ENCODE assay signal across 8 cellular contexts in the genomic region with DNA sequence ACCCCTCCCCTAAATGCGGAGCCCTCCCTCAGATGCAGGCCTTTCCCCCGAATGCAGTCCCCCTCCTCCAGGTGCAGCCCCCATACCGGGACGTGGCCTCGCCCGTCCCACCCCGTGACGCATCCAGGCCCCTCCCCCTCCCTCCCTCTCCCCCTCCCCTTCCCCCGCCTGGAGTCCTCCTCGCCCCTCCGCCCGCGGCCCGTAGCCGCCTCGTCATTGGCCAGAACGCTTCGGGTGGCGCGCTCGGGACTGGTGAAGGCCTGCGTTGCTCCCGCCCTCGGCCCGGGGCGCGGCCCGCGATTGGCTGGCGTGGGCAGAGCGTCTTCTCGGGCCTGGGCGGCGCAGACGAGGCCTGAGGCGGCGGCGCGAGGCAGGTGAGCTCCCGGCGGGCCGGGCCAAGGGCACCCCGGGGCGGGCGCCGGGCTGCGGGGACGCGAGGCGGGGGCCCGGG. TPM values are rescaled to one million over a fixed set of nuclear protein-coding genes. Genes with fewer than 3 reads are reported as not detected.
A peak's percentile ranks its signal among the peaks of the same experiment; 100 is the strongest.
DNase-seq lines count a peak whose midpoint lies in the region; ATAC-seq and TF ChIP-seq lines count a peak whose summit lies in the region.

No MANE protein-coding gene starts in this region.

- ATAC-seq in GM18499 (IDR thresholded peaks at IDR 0.05; ENCODE audit: insufficient read depth, unreplicated experiment) (peak; percentile 53), HG02885 (IDR thresholded peaks at IDR 0.05; ENCODE audit: poor library complexity, unreplicated experiment) (peak; percentile 88), left cardiac atrium (peak; percentile 92 to 95)

- no peaks in the 10 kb centered on the region for H3K27me3 ChIP-seq in uterus

- peaks cover 0 to 4% of the 10 kb centered on the region in 2 donors for H3K4me1 ChIP-seq in uterus

- no peaks in the 10 kb centered on the region for H3K9me3 ChIP-seq in uterus

- peak; percentile 91 for DNase-seq in NCI-H1694 treated with DMSO at 0.1 percent for 48 hours (lab: John Stamatoyannopoulos, UW)
- DNase-seq in T-helper 1 cell, result peak; percentile 93 to 98 (median 94)
- peak; percentile 95 for DNase-seq in amniotic epithelial cell (ENCODE audit: low read depth)
- peak; percentile 98 for DNase-seq in left cardiac atrium
- peak; percentile 97 for DNase-seq in putamen (ENCODE audit: low spot score)
- peak; percentile 98 for DNase-seq in uterus

- TF ChIP-seq POLR2A in uterus (IDR thresholded peaks at IDR 0.05), result peak; percentile 91 to 94

- H3K27ac ChIP-seq in uterus, result peak overlapping the region; percentile 97 to 99

- no peaks in the 10 kb centered on the region for H3K36me3 ChIP-seq in uterus

- H3K4me3 ChIP-seq in uterus, result peak overlapping the region; percentile 73 to 89

- no peak for TF ChIP-seq CTCF in uterus (IDR thresholded peaks at IDR 0.05)

- intact Hi-C loops in left cardiac atrium (cut with DNase I) (no loop called here), uterus (cut with DNase I; ENCODE audit: low total_unique reads) (no loop called here)

RNA-seq across cellular contexts. Expression of a gene that starts 16.0 kb away (rescaled TPM):
- 100 to 1,000 TPM; 124 to 136 TPM for total RNA-seq in left cardiac atrium
- 100 to 1,000 TPM; 139 to 624 (median 446) TPM for total RNA-seq in uterus

Comparison
In these comparisons a context has a peak if more than half of its experiments do, and no peak if none do; other contexts are left out.
1. Peak in every context shown above with its lines: DNase-seq, ATAC-seq, H3K4me3 ChIP-seq and H3K27ac ChIP-seq.